In genomic region chr4:101279377-101279871, GRCh38 we compare ENCODE assay signal across 8 cellular contexts.
DNase-seq lines count a peak whose midpoint lies in the region; ATAC-seq and TF ChIP-seq lines count a peak whose summit lies in the region.

No MANE protein-coding gene starts in this region.

- H3K23ac ChIP-seq in mesendoderm (ENCODE audit: low read length), result no peak overlapping the region

- no peak overlapping the region for H2BK5ac ChIP-seq in mesendoderm (ENCODE audit: low read length)

- H3K79me2 ChIP-seq in mesendoderm (ENCODE audit: control insufficient read depth, insufficient read depth, low read length), result no peaks in the 10 kb centered on the region

- H3K4me3 ChIP-seq in mesendoderm (ENCODE audit: low read length), result no peak overlapping the region
- H3K4me3 ChIP-seq in transverse colon, result no peak overlapping the region

- H2BK120ac ChIP-seq in mesendoderm (ENCODE audit: low read depth, low read length), result no peak overlapping the region

- H3K27me3 ChIP-seq in mesendoderm (ENCODE audit: insufficient read depth, low read length, poor library complexity) (no peaks in the 10 kb centered on the region), transverse colon (no peaks in the 10 kb centered on the region)

- no peak overlapping the region for H3K4ac ChIP-seq in mesendoderm (ENCODE audit: low read depth, low read length)

- H3K4me1 ChIP-seq in mesendoderm (ENCODE audit: control insufficient read depth, low read depth, low read length) (peaks cover 10% of the 10 kb centered on the region), transverse colon (peaks cover 0 to 17% (median 2%) of the 10 kb centered on the region in 4 donors)

- no peak overlapping the region for H4K5ac ChIP-seq in mesendoderm (ENCODE audit: low read length)

- H3K56ac ChIP-seq in mesendoderm (ENCODE audit: low read length), result no peak overlapping the region

- no peak for TF ChIP-seq EP300 in transverse colon (IDR thresholded peaks at IDR 0.05; ENCODE audit: low read depth)

- no peak for TF ChIP-seq POLR2A in transverse colon (IDR thresholded peaks at IDR 0.05)

- H3K4me2 ChIP-seq in mesendoderm (ENCODE audit: low read length), result no peak overlapping the region

- no peak overlapping the region for H3K18ac ChIP-seq in mesendoderm (ENCODE audit: low read length)

- no peaks in the 10 kb centered on the region for H3K9me3 ChIP-seq in transverse colon

- intact Hi-C loops in transverse colon (cut with DNase I; ENCODE audit: low total_unique reads), result no loop called here

- H3K79me1 ChIP-seq in mesendoderm (ENCODE audit: low read length), result no peaks in the 10 kb centered on the region

- no peak overlapping the region for H2BK15ac ChIP-seq in mesendoderm (replicated peaks; ENCODE audit: low read depth)

- ATAC-seq in GM19351 (IDR thresholded peaks at IDR 0.05; ENCODE audit: unreplicated experiment), result peak; percentile 74
- peak; percentile 81 for ATAC-seq in HG03432 (IDR thresholded peaks at IDR 0.05; ENCODE audit: unreplicated experiment)

- no peak overlapping the region for H3K9ac ChIP-seq in mesendoderm (ENCODE audit: low read length)

- WGBS in mesendoderm (ENCODE audit: extremely low coverage, insufficient coverage, low lambda C conversion rate), result no CpG with 5 or more reads among the region's 3 CpGs
- 57 to 61% methylated on average over 3 of the region's 3 CpGs for WGBS in transverse colon (ENCODE audit: low coverage in 1 of 2), 2 donors

- H2AK5ac ChIP-seq in mesendoderm (ENCODE audit: low read length), result no peak overlapping the region

- H3K27ac ChIP-seq in mesendoderm (ENCODE audit: low read depth, low read length) (no peak overlapping the region), transverse colon (no peak overlapping the region)

- DNase-seq in AG08396 (ENCODE audit: low spot score), result peak; percentile 57
- peak; percentile 98 for DNase-seq in amniotic epithelial cell (ENCODE audit: low read depth)
- DNase-seq in mesendoderm, result peak; percentile 69
- no peak for DNase-seq in SKM-1 treated with dmso at 0.1 percent for 144 hours (lab: John Stamatoyannopoulos, UW; ENCODE audit: unreplicated experiment)
- no peak for DNase-seq in transverse colon
- DNase-seq in NCI-H2081 (lab: John Stamatoyannopoulos, UW), result no peak

- H4K8ac ChIP-seq in mesendoderm (ENCODE audit: low read depth, low read length), result no peak overlapping the region

- in situ Hi-C loops in transverse colon (cut with MboI; ENCODE audit: low pct_ligation_motif_present in 1 of 4, low pct_unique_long_range_greater_than_20kb in 1 of 4, low sequenced_read_pairs in 3 of 4), result no loop called here

- TF ChIP-seq CTCF in transverse colon (IDR thresholded peaks at IDR 0.05), result no peak

- H3K36me3 ChIP-seq in mesendoderm (ENCODE audit: control insufficient read depth, insufficient read depth, low read length) (no peaks in the 10 kb centered on the region), transverse colon (no peaks in the 10 kb centered on the region)

Comparison
In these comparisons a context has a peak if more than half of its experiments do, and no peak if none do; other contexts are left out.
1. DNase-seq: peak in AG08396 (single experiment), amniotic epithelial cell (single experiment) and mesendoderm (single experiment); none in SKM-1 treated with dmso at 0.1 percent for 144 hours (single experiment), transverse colon (single experiment) and NCI-H2081 (0 of 2).